In genomic region chr2:218716070-218716469, GRCh38 we compare ENCODE assay signal across 1 cellular context.
TF ChIP-seq lines count a peak whose summit lies in the region.

No MANE protein-coding gene starts in this region.

TF ChIP-seq in IMR-90, 13 proteins besides CTCF, POLR2A, EP300 and RAD21 (continued from another document):
- TF ChIP-seq SMC3 (IDR thresholded peaks at IDR 0.05; ENCODE audit: low read depth, low read length) (no peak), FOS (IDR thresholded peaks at IDR 0.05; ENCODE audit: low read depth, low read length) (no peak), MXI1 (IDR thresholded peaks at IDR 0.05; ENCODE audit: borderline replicate concordance, low read depth, low read length) (no peak), ELK1 (IDR thresholded peaks at IDR 0.05; ENCODE audit: borderline replicate concordance, low read depth, low read length) (no peak), NFE2L2 (IDR thresholded peaks at IDR 0.05; ENCODE audit: low read depth, low read length) (no peak), RCOR1 (IDR thresholded peaks at IDR 0.05; ENCODE audit: insufficient replicate concordance, low read length) (no peak), USF2 (IDR thresholded peaks at IDR 0.05; ENCODE audit: low read depth, low read length) (no peak), MAFK (IDR thresholded peaks at IDR 0.05; ENCODE audit: low read depth, low read length) (no peak), MAZ (IDR thresholded peaks at IDR 0.05; ENCODE audit: borderline replicate concordance, low read depth, low read length) (no peak), CEBPB (IDR thresholded peaks at IDR 0.05; ENCODE audit: low read depth, low read length) (no peak), RFX5 (IDR thresholded peaks at IDR 0.05; ENCODE audit: low read depth, low read length) (no peak), CHD1 (IDR thresholded peaks at IDR 0.05; ENCODE audit: low read depth, low read length) (no peak)
TF ChIP-seq in IMR-90: peak in this region for 0.
